Comparison of ENCODE assay signal across 22 cellular contexts in the genomic region with DNA sequence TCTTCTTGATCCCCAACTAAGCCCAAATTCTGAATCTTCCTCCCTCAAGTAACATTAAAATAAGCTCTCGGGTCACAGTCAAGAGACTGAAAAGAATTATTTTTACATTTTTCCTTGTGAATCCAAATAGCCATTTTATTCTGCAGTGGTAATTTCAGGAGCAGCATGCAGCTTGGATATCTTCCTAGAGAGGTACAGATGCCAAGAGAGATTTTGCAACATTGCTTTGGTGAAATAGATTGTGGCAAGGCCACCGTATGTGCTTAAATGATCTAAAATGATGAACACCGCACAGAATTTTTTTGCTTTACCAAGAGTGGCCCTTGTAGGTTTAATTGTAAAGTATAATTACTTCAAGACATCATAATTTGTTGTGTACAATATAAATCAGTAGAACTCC.
DNase-seq lines count a peak whose midpoint lies in the region; ATAC-seq and TF ChIP-seq lines count a peak whose summit lies in the region.
"Had no signal": no experiment of that assay in that cellular context is flagged by ENCODE, and none has a peak within 500 bp of the region (broad histone marks: within the 10 kb centered on the region; RNA-seq: fewer than 3 reads in every experiment).

No MANE protein-coding gene starts in this region.

- WGBS in right lobe of liver (ENCODE audit: insufficient coverage, low coverage, low lambda C conversion rate, missing lambda C conversion rate) = 30% methylated on average over 3 of the region's 3 CpGs
- 65 to 72% methylated on average over 3 of the region's 3 CpGs for WGBS in testis, 2 donors

- H3K4me1 ChIP-seq in right lobe of liver = peaks cover 0 to 9% (median 0%) of the 10 kb centered on the region in 4 donors
- H3K4me1 ChIP-seq in testis = peaks cover 12% of the 10 kb centered on the region
- H3K4me1 ChIP-seq: colonic mucosa had no signal

- H3K9me3 ChIP-seq in right lobe of liver = no peaks in the 10 kb centered on the region
- no peaks in the 10 kb centered on the region for H3K9me3 ChIP-seq in testis
- H3K9me3 ChIP-seq: colonic mucosa, pancreas had no signal

- ATAC-seq in right lobe of liver (peak; percentile 70 to 89 (median 78)), HG03354 (IDR thresholded peaks at IDR 0.05; ENCODE audit: poor library complexity, severe bottlenecking, unreplicated experiment) (no peak), GM19455 (IDR thresholded peaks at IDR 0.05; ENCODE audit: unreplicated experiment) (no peak)
- ATAC-seq: activated naive CD4-positive, alpha-beta T cell treated with anti-CD3 and anti-CD28 coated beads, Interleukin-2, amount 50 U/mL, for 72 hours; natural killer cell; stimulated activated effector memory CD8-positive, alpha-beta T cell treated with anti-CD3 and anti-CD28 coated beads, Interleukin-12 subunit alpha, Interleukin-12 subunit beta, amount 100 ng/mL, for 72 hours; T-cell had no signal

- no peak overlapping the region for H3K4me3 ChIP-seq in AG10803 (ENCODE audit: low read length)
- no peak overlapping the region for H3K4me3 ChIP-seq in cardiac fibroblast (replicated peaks in 1 of 2; ENCODE audit: low read depth in 2 of 2, low read length in 2 of 2)
- H3K4me3 ChIP-seq in right lobe of liver = no peak overlapping the region
- no peak overlapping the region for H3K4me3 ChIP-seq in testis
- H3K4me3 ChIP-seq: colonic mucosa, pancreas had no signal

- TF ChIP-seq CTCF in AG10803 (conservative IDR thresholded peaks at IDR 0.05; ENCODE audit: low read length) (no peak), cardiac fibroblast (IDR thresholded peaks at IDR 0.05; ENCODE audit: low read depth, low read length) (no peak), right lobe of liver (IDR thresholded peaks at IDR 0.05) (no peak), testis (IDR thresholded peaks at IDR 0.05) (no peak)

- no peak for TF ChIP-seq POLR2A in right lobe of liver (IDR thresholded peaks at IDR 0.05)
- no peak for TF ChIP-seq POLR2A in testis (IDR thresholded peaks at IDR 0.05)

- no peaks in the 10 kb centered on the region for H3K36me3 ChIP-seq in right lobe of liver
- no peaks in the 10 kb centered on the region for H3K36me3 ChIP-seq in testis (ENCODE audit: low read depth, missing control alignments)
- H3K36me3 ChIP-seq: colonic mucosa, pancreas had no signal

- H3K27me3 ChIP-seq in right lobe of liver (no peaks in the 10 kb centered on the region), testis (no peaks in the 10 kb centered on the region)
- H3K27me3 ChIP-seq: colonic mucosa, pancreas had no signal

- DNase-seq in AG10803 (ENCODE audit: low read depth) (peak; percentile 85), GM03348 (ENCODE audit: low spot score) (peak; percentile 58), cardiac fibroblast (ENCODE audit: low read depth in 2 of 2) (peak; percentile 12 to 61), right lobe of liver (no peak), testis (no peak)
- no peak for DNase-seq in activated effector memory CD4-positive, alpha-beta T cell treated with Interleukin-2 at 50 U/mL for 16 hours
- DNase-seq: activated CD8-positive, alpha-beta memory T cell treated with anti-CD3 and anti-CD28 coated beads for 24 hours; CD4-positive, alpha-beta memory T cell; mesenchymal stem cell; natural killer cell; NCI-H1105; NCI-H2107; NCI-H526; OCI-M1; pancreas; T-cell; trophoblast cell had no signal

- intact Hi-C loops in right lobe of liver (cut with DNase I) (no loop called here), testis (cut with DNase I; ENCODE audit: low total_unique reads) (no loop called here)

- H3K27ac ChIP-seq in right lobe of liver = no peak overlapping the region
- H3K27ac ChIP-seq in testis = no peak overlapping the region
- H3K27ac ChIP-seq: colonic mucosa, pancreas had no signal

Comparison
In these comparisons a context has a peak if more than half of its experiments do, and no peak if none do; other contexts are left out.
1. DNase-seq: peak in AG10803 (single experiment), GM03348 (single experiment) and cardiac fibroblast (2 of 2); none in right lobe of liver (0 of 3), testis (single experiment) and activated effector memory CD4-positive, alpha-beta T cell treated with Interleukin-2 at 50 U/mL for 16 hours (single experiment).
2. ATAC-seq: peak in right lobe of liver (4 of 4); none in HG03354 (single experiment) and GM19455 (single experiment).